ENCODE assay signal across 1 cellular context in genomic region chr22:38316340-38317236, GRCh38.
TF ChIP-seq lines count a peak whose summit lies in the region.

No MANE protein-coding gene starts in this region.

TF ChIP-seq in HepG2, 621 proteins besides CTCF, POLR2A, EP300 and RAD21 (continued from another document and continues in another):
- TF ChIP-seq ZNF687 (CRISPR knock-in tag; IDR thresholded peaks at IDR 0.05) (peak; percentile 52), ZNF740 (CRISPR knock-in tag; IDR thresholded peaks at IDR 0.05) (0 out of 2 replicates have a peak, but pooled peaks have one; percentile 63), ZXDC (CRISPR knock-in tag; IDR thresholded peaks at IDR 0.05) (no peak), ZMAT3 (CRISPR knock-in tag; conservative IDR thresholded peaks at IDR 0.05) (peak; percentile 64), SNAPC5 (CRISPR knock-in tag; IDR thresholded peaks at IDR 0.05; ENCODE audit: borderline replicate concordance) (no peak), GATAD2A (CRISPR knock-in tag; IDR thresholded peaks at IDR 0.05) (no peak), AGO2 (optimal IDR thresholded peaks at IDR 0.05; ENCODE audit: low read depth, low read length) (peak; percentile 18), FOXJ3 (CRISPR knock-in tag; IDR thresholded peaks at IDR 0.05; ENCODE audit: borderline replicate concordance) (no peak), NFRKB (IDR thresholded peaks at IDR 0.05) (no peak), ZNF7 (CRISPR knock-in tag; IDR thresholded peaks at IDR 0.05) (no peak), ARNT2 (CRISPR knock-in tag; IDR thresholded peaks at IDR 0.05; ENCODE audit: low read depth) (no peak; the same call in 1 of the 2 replicates), HOXA5 (CRISPR knock-in tag; IDR thresholded peaks at IDR 0.05) (0 out of 2 replicates have a peak, but pooled peaks have one; percentile 18), ZNF546 (CRISPR knock-in tag; conservative IDR thresholded peaks at IDR 0.05) (0 out of 2 replicates have a peak, but pooled peaks have one; percentile 19), ZNF232 (CRISPR knock-in tag; IDR thresholded peaks at IDR 0.05; ENCODE audit: borderline replicate concordance) (no peak), THAP11 (CRISPR knock-in tag; IDR thresholded peaks at IDR 0.05) (0 out of 2 replicates have a peak, but pooled peaks have one; percentile 13), ARID4A (CRISPR knock-in tag; IDR thresholded peaks at IDR 0.05; ENCODE audit: borderline replicate concordance) (no peak; the same call in 1 of the 2 replicates), ZNF558 (CRISPR knock-in tag; IDR thresholded peaks at IDR 0.05; ENCODE audit: borderline replicate concordance) (0 out of 2 replicates have a peak, but pooled peaks have one; percentile 58), ZNF10 (CRISPR knock-in tag; IDR thresholded peaks at IDR 0.05; ENCODE audit: borderline replicate concordance, low read depth) (no peak), ATAD3A (CRISPR knock-in tag; IDR thresholded peaks at IDR 0.05) (no peak), ZNF776 (CRISPR knock-in tag; IDR thresholded peaks at IDR 0.05) (no peak), MAF1 (CRISPR knock-in tag; IDR thresholded peaks at IDR 0.05; ENCODE audit: borderline replicate concordance) (no peak), ZNF224 (CRISPR knock-in tag; IDR thresholded peaks at IDR 0.05) (no peak), ZSCAN31 (CRISPR knock-in tag; IDR thresholded peaks at IDR 0.05; ENCODE audit: low read depth) (peak; percentile 43; the same call in 1 of the 2 replicates), ISL2 (CRISPR knock-in tag; IDR thresholded peaks at IDR 0.05) (peak; percentile 24; the same call in 1 of the 2 replicates), ZBTB3 (CRISPR knock-in tag; IDR thresholded peaks at IDR 0.05; ENCODE audit: borderline replicate concordance, low read depth) (no peak), KDM3A (CRISPR knock-in tag; IDR thresholded peaks at IDR 0.05; ENCODE audit: low read depth) (no peak), ZNF225 (CRISPR knock-in tag; IDR thresholded peaks at IDR 0.05) (no peak), ZNF749 (CRISPR knock-in tag; IDR thresholded peaks at IDR 0.05; ENCODE audit: borderline replicate concordance) (no peak), PRDM10 (CRISPR knock-in tag; IDR thresholded peaks at IDR 0.05; ENCODE audit: low read depth) (no peak), NCOA1 (CRISPR knock-in tag; IDR thresholded peaks at IDR 0.05) (no peak), ZNF484 (CRISPR knock-in tag; IDR thresholded peaks at IDR 0.05; ENCODE audit: borderline replicate concordance, low read depth) (no peak), HNRNPUL1 (IDR thresholded peaks at IDR 0.05; ENCODE audit: low read depth, low read length) (no peak), ETV6 (CRISPR knock-in tag; conservative IDR thresholded peaks at IDR 0.05) (peak; percentile 67; the same call in 1 of the 2 replicates), TBL1XR1 (IDR thresholded peaks at IDR 0.05; ENCODE audit: borderline replicate concordance, low read length, partially characterized antibody) (no peak), NR3C1 (CRISPR knock-in tag; IDR thresholded peaks at IDR 0.05) (no peak)
- TF ChIP-seq, protein P1, sequence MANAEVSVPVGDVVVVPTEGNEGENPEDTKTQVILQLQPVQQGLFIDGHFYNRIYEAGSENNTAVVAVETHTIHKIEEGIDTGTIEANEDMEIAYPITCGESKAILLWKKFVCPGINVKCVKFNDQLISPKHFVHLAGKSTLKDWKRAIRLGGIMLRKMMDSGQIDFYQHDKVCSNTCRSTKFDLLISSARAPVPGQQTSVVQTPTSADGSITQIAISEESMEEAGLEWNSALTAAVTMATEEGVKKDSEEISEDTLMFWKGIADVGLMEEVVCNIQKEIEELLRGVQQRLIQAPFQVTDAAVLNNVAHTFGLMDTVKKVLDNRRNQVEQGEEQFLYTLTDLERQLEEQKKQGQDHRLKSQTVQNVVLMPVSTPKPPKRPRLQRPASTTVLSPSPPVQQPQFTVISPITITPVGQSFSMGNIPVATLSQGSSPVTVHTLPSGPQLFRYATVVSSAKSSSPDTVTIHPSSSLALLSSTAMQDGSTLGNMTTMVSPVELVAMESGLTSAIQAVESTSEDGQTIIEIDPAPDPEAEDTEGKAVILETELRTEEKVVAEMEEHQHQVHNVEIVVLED (CRISPR knock-in tag; IDR thresholded peaks at IDR 0.05; ENCODE audit: borderline replicate concordance), result no peak
- TF ChIP-seq, protein P2, sequence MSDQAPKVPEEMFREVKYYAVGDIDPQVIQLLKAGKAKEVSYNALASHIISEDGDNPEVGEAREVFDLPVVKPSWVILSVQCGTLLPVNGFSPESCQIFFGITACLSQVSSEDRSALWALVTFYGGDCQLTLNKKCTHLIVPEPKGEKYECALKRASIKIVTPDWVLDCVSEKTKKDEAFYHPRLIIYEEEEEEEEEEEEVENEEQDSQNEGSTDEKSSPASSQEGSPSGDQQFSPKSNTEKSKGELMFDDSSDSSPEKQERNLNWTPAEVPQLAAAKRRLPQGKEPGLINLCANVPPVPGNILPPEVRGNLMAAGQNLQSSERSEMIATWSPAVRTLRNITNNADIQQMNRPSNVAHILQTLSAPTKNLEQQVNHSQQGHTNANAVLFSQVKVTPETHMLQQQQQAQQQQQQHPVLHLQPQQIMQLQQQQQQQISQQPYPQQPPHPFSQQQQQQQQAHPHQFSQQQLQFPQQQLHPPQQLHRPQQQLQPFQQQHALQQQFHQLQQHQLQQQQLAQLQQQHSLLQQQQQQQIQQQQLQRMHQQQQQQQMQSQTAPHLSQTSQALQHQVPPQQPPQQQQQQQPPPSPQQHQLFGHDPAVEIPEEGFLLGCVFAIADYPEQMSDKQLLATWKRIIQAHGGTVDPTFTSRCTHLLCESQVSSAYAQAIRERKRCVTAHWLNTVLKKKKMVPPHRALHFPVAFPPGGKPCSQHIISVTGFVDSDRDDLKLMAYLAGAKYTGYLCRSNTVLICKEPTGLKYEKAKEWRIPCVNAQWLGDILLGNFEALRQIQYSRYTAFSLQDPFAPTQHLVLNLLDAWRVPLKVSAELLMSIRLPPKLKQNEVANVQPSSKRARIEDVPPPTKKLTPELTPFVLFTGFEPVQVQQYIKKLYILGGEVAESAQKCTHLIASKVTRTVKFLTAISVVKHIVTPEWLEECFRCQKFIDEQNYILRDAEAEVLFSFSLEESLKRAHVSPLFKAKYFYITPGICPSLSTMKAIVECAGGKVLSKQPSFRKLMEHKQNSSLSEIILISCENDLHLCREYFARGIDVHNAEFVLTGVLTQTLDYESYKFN (CRISPR knock-in tag; conservative IDR thresholded peaks at IDR 0.05), result 0 out of 2 replicates have a peak, but pooled peaks have one; percentile 2
- TF ChIP-seq, protein P3, sequence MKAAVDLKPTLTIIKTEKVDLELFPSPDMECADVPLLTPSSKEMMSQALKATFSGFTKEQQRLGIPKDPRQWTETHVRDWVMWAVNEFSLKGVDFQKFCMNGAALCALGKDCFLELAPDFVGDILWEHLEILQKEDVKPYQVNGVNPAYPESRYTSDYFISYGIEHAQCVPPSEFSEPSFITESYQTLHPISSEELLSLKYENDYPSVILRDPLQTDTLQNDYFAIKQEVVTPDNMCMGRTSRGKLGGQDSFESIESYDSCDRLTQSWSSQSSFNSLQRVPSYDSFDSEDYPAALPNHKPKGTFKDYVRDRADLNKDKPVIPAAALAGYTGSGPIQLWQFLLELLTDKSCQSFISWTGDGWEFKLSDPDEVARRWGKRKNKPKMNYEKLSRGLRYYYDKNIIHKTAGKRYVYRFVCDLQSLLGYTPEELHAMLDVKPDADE (CRISPR knock-in tag; IDR thresholded peaks at IDR 0.05), result no peak
